In genomic region chr16:75238132-75238852, GRCh38 we compare ENCODE assay signal across 10 cellular contexts. TPM values are rescaled to one million over a fixed set of nuclear protein-coding genes. Genes with fewer than 3 reads are reported as not detected.
DNase-seq lines count a peak whose midpoint lies in the region; ATAC-seq and TF ChIP-seq lines count a peak whose summit lies in the region.
"Had no signal": no experiment of that assay in that cellular context is flagged by ENCODE, and none has a peak within 500 bp of the region (broad histone marks: within the 10 kb centered on the region; RNA-seq: fewer than 3 reads in every experiment).

No MANE protein-coding gene starts in this region.

- H3K27ac ChIP-seq in Peyer's patch = peak overlapping the region in 3 of 4 donors; percentile 25 to 65 (median 35)
- H3K27ac ChIP-seq in osteoblast (ENCODE audit: low read depth, low read length) = peak overlapping the region; percentile 98

- peaks cover 0 to 38% (median 0%) of the 10 kb centered on the region in 4 donors for H3K4me1 ChIP-seq in Peyer's patch
- H3K4me1 ChIP-seq in osteoblast (ENCODE audit: insufficient read depth, low read length) = peaks cover 25% of the 10 kb centered on the region

- no peak for TF ChIP-seq POLR2A in Peyer's patch (IDR thresholded peaks at IDR 0.05)

- peak overlapping the region; percentile 14; the same call in 1 of the 2 replicates for H3K4me3 ChIP-seq in BJ (ENCODE audit: low read depth, low read length)
- no peak overlapping the region for H3K4me3 ChIP-seq in Peyer's patch
- peak overlapping the region; percentile 3 for H3K4me3 ChIP-seq in fibroblast of the aortic adventitia (ENCODE audit: low read depth, low read length)
- peak overlapping the region; percentile 30 for H3K4me3 ChIP-seq in osteoblast (ENCODE audit: insufficient read depth, low read length)
- H3K4me3 ChIP-seq: GM12878 had no signal

- peak overlapping the region; percentile 40 for H3K4me2 ChIP-seq in osteoblast (ENCODE audit: insufficient read depth, low read length)

- H3K27me3 ChIP-seq in BJ (ENCODE audit: control insufficient read depth, insufficient read depth, low read length) = no peaks in the 10 kb centered on the region
- no peaks in the 10 kb centered on the region for H3K27me3 ChIP-seq in Peyer's patch
- no peaks in the 10 kb centered on the region for H3K27me3 ChIP-seq in osteoblast (ENCODE audit: insufficient read depth, low read length)

- ATAC-seq in HG03354 (IDR thresholded peaks at IDR 0.05; ENCODE audit: poor library complexity, severe bottlenecking, unreplicated experiment) (no peak), HG03342 (IDR thresholded peaks at IDR 0.05; ENCODE audit: unreplicated experiment) (no peak)

- H2AFZ ChIP-seq in osteoblast (ENCODE audit: low read length) = no peak overlapping the region

- POLR2A ChIA-PET in BJ (lab: Charles Lee) = interaction anchor here (0.6 kb wide), 1 partner anchor 88 kb away, joined by 3 read pairs; no protein-coding TSS in a partner anchor

- H4K20me1 ChIP-seq in osteoblast (ENCODE audit: insufficient read depth, low read length) = peaks cover 56% of the 10 kb centered on the region

- H3K36me3 ChIP-seq in BJ (ENCODE audit: control insufficient read depth, insufficient read depth, low read length) (peaks cover 76% of the 10 kb centered on the region), Peyer's patch (peaks cover 0 to 82% (median 0%) of the 10 kb centered on the region in 3 donors), osteoblast (ENCODE audit: insufficient read depth, low read length) (peaks cover 82% of the 10 kb centered on the region)

- peaks cover 100% of the 10 kb centered on the region for H3K79me2 ChIP-seq in osteoblast (ENCODE audit: insufficient read depth, low read length)

- TF ChIP-seq CTCF in BJ (IDR thresholded peaks at IDR 0.05; ENCODE audit: insufficient read depth, low read depth, low read length) = no peak
- no peak for TF ChIP-seq CTCF in Peyer's patch (IDR thresholded peaks at IDR 0.05)
- TF ChIP-seq CTCF in fibroblast of the aortic adventitia (IDR thresholded peaks at IDR 0.05; ENCODE audit: insufficient read depth, low read length) = peak; percentile 5
- TF ChIP-seq CTCF in osteoblast (IDR thresholded peaks at IDR 0.05; ENCODE audit: extremely low read depth, low read depth, low read length) = no peak

- DNase-seq in BJ (ENCODE audit: low read depth) (no peak), Peyer's patch (peak in 1 of 3 donors; percentile 21), fibroblast of the aortic adventitia (ENCODE audit: low read depth) (peak; percentile 92), osteoblast (ENCODE audit: insufficient read length, low spot score, missing footprints) (peak; percentile 99), NCI-H1105 (lab: John Stamatoyannopoulos, UW) (no peak)
- no peak for DNase-seq in effector CD4-positive, alpha-beta T cell
- DNase-seq: NCI-H226 had no signal

- CTCF ChIA-PET in BJ (lab: Yijun Ruan, JAX) = interaction anchor here (0.8 to 1.2 kb wide), 5 partner anchors 10 to 151 kb away, joined by 3 to 4 read pairs (median 3); no protein-coding TSS in a partner anchor

- H3K9me3 ChIP-seq in Peyer's patch (no peaks in the 10 kb centered on the region), osteoblast (ENCODE audit: low read depth, low read length) (no peaks in the 10 kb centered on the region)

RNA-seq across cellular contexts. Expression of gene BCAR1, which starts 13.1 kb away (rescaled TPM):
- 28.9 and 57.3 TPM in 2 replicates for polyA plus RNA-seq in BJ (2011; rRNA removed)
- 26.4 and 33.4 TPM in 2 replicates for polyA minus RNA-seq in BJ (2011; rRNA and poly(A)+ RNA removed)
- total RNA-seq in Peyer's patch = 100 to 1,000 TPM in 3 of 4 donors, 10 to 100 TPM in 1; 77.6 to 251 (median 206) TPM
- 26.9 and 33.4 TPM in 2 replicates for total RNA-seq in fibroblast of the aortic adventitia (ENCODE audit: low replicate concordance)
- total RNA-seq in osteoblast = 66.9 and 75.3 TPM in 2 replicates

RNA-seq across cellular contexts. Expression of gene CTRB1, which starts 19.5 kb away (rescaled TPM):
- not detected in 2 replicates for polyA plus RNA-seq in BJ (2011; rRNA removed)
- not detected in 2 replicates for polyA minus RNA-seq in BJ (2011; rRNA and poly(A)+ RNA removed)
- not detected for total RNA-seq in Peyer's patch
- total RNA-seq in fibroblast of the aortic adventitia (ENCODE audit: low replicate concordance) = not detected in 2 replicates
- total RNA-seq in osteoblast = not detected in 2 replicates
- polyA plus RNA-seq: GM12878 had no signal

RNA-seq across cellular contexts. Expression of gene CTRB2, which starts 31.3 kb away (rescaled TPM):
- not detected in 2 replicates for polyA plus RNA-seq in BJ (2011; rRNA removed)
- not detected in 2 replicates for polyA minus RNA-seq in BJ (2011; rRNA and poly(A)+ RNA removed)
- total RNA-seq in Peyer's patch = not detected
- not detected in 2 replicates for total RNA-seq in fibroblast of the aortic adventitia (ENCODE audit: low replicate concordance)
- not detected in 2 replicates for total RNA-seq in osteoblast
- polyA plus RNA-seq: GM12878 had no signal

Comparison
In these comparisons a context has a peak if more than half of its experiments do, and no peak if none do; other contexts are left out.
1. DNase-seq: peak in fibroblast of the aortic adventitia (single experiment) and osteoblast (single experiment); none in BJ (single experiment), NCI-H1105 (single experiment) and effector CD4-positive, alpha-beta T cell (single experiment).
2. H3K4me3 ChIP-seq: peak in BJ (single experiment), fibroblast of the aortic adventitia (single experiment) and osteoblast (single experiment); none in Peyer's patch (0 of 4).